In genomic region chr17:80219013-80219776, GRCh38 we compare ENCODE assay signal across 8 cellular contexts. TPM values are rescaled to one million over a fixed set of nuclear protein-coding genes. Genes with fewer than 3 reads are reported as not detected.
DNase-seq lines count a peak whose midpoint lies in the region; ATAC-seq, FAIRE-seq and TF ChIP-seq lines count a peak whose summit lies in the region.

No MANE protein-coding gene starts in this region.

- H3K4me3 ChIP-seq in A549, result peak overlapping the region; percentile 77
- H3K4me3 ChIP-seq in fibroblast of the aortic adventitia (ENCODE audit: low read depth, low read length), result peak overlapping the region; percentile 86
- peak overlapping the region; percentile 100 for H3K4me3 ChIP-seq in neural progenitor cell
- peak overlapping the region; percentile 69 to 95 (median 89) for H3K4me3 ChIP-seq in subcutaneous abdominal adipose tissue (ENCODE audit: low read depth in 1 of 5, low read length in 5 of 5)

- H3K79me2 ChIP-seq in neural progenitor cell (ENCODE audit: low read depth), result peaks cover 15% of the 10 kb centered on the region

- H2AFZ ChIP-seq in neural progenitor cell (replicated peaks), result no peak overlapping the region

- peaks cover 20% of the 10 kb centered on the region for H3K4me1 Mint-ChIP-seq in activated T-helper 1 cell treated with anti-CD3 and anti-CD28 coated beads, Interleukin-12 subunit alpha, Interleukin-12 subunit beta, Interleukin-2, Interleukin-4 antibody, amounts not matched to agents 30 ng/mL and 10 ng/mL and 1 ng/mL, durations not matched to agents 14 hours and 24 hours and 36 hours (ENCODE audit: low read depth)
- H3K4me1 Mint-ChIP-seq in neural progenitor cell, result peaks cover 29% of the 10 kb centered on the region

- H3K4me1 ChIP-seq in A549 (peaks cover 11% of the 10 kb centered on the region), neural progenitor cell (peaks cover 18% of the 10 kb centered on the region), subcutaneous abdominal adipose tissue (ENCODE audit: control insufficient read depth in 5 of 5, insufficient read depth in 5 of 5, low read length in 5 of 5) (peaks cover 4 to 28% (median 22%) of the 10 kb centered on the region in 5 donors)

- POLR2A ChIA-PET in A549 (lab: Yijun Ruan, JAX), result interaction anchor here (0.6 kb wide), 1 partner anchor 118 kb away, joined by 6 read pairs; the partner anchor contains the start of gene GAA

- CTCF ChIA-PET in A549 (lab: Yijun Ruan, JAX), result interaction anchor here (1.0 to 2.0 kb wide), 4 partner anchors 10 to 35 kb away, joined by 3 to 7 read pairs (median 6); no protein-coding TSS in a partner anchor

- peaks cover 4% of the 10 kb centered on the region for H4K20me1 ChIP-seq in neural progenitor cell (ENCODE audit: low read depth)

- H3K36me3 ChIP-seq in neural progenitor cell (no peaks in the 10 kb centered on the region), subcutaneous abdominal adipose tissue (ENCODE audit: control insufficient read depth in 5 of 5, insufficient read depth in 5 of 5, low read length in 5 of 5) (peaks cover 0 to 45% (median 28%) of the 10 kb centered on the region in 5 donors)

- H3K27ac ChIP-seq in A549, result peak overlapping the region; percentile 86 to 97
- no peak overlapping the region for H3K27ac ChIP-seq in neural progenitor cell
- peak overlapping the region; percentile 83 for H3K27ac ChIP-seq in subcutaneous abdominal adipose tissue (ENCODE audit: low read depth, low read length)

- no peaks in the 10 kb centered on the region for H3K9me3 ChIP-seq in A549
- H3K9me3 ChIP-seq in neural progenitor cell (ENCODE audit: low read depth), result no peaks in the 10 kb centered on the region
- H3K9me3 ChIP-seq in subcutaneous abdominal adipose tissue (ENCODE audit: control insufficient read depth in 5 of 5, low read length in 5 of 5), result no peaks in the 10 kb centered on the region

- DNase-seq in A549 (ENCODE audit: low read depth in 1 of 2, low spot score in 1 of 2) (peak; percentile 40 to 44), HT1080 (ENCODE audit: low read depth) (peak; percentile 91), RKO (ENCODE audit: low spot score) (peak; percentile 84), fibroblast of the aortic adventitia (ENCODE audit: low read depth) (peak; percentile 86), neural progenitor cell (ENCODE audit: low spot score) (no peak)
- DNase-seq in activated T-helper 1 cell treated with anti-CD3 and anti-CD28 coated beads, Interleukin-12 subunit alpha, Interleukin-12 subunit beta, Interleukin-2, Interleukin-4 antibody, amounts not matched to agents 30 ng/mL and 10 ng/mL and 1 ng/mL, durations not matched to agents 14 hours and 24 hours and 36 hours (ENCODE audit: low spot score), result peak; percentile 75

- ATAC-seq in A549 (peak in 1 of 2 experiments; percentile 29; a peak in 4 of 6 replicates), GM19023 (IDR thresholded peaks at IDR 0.05; ENCODE audit: unreplicated experiment) (peak; percentile 42)

- TF ChIP-seq EP300 in A549 (IDR thresholded peaks at IDR 0.05), result no peak

- TF ChIP-seq CTCF in A549 (IDR thresholded peaks at IDR 0.05) (no peak), fibroblast of the aortic adventitia (IDR thresholded peaks at IDR 0.05; ENCODE audit: insufficient read depth, low read length) (no peak), neural progenitor cell (IDR thresholded peaks at IDR 0.05) (no peak)

- H3K9ac ChIP-seq in neural progenitor cell (peak overlapping the region; percentile 66), subcutaneous abdominal adipose tissue (ENCODE audit: low read length in 5 of 5) (peak overlapping the region; percentile 26 to 96 (median 83))

- intact Hi-C loops in activated T-helper 1 cell treated with anti-CD3 and anti-CD28 coated beads, Interleukin-12 subunit alpha, Interleukin-12 subunit beta, Interleukin-2, Interleukin-4 antibody, amounts not matched to agents 30 ng/mL and 10 ng/mL and 1 ng/mL, durations not matched to agents 14 hours and 24 hours and 36 hours (cut with micrococcal nuclease), result loop anchor here (1.0 to 2.0 kb wide), 3 partner anchors 34 to 72 kb away; partner anchors contain the start of gene EIF4A3

- peaks cover 3% of the 10 kb centered on the region for H3F3A ChIP-seq in neural progenitor cell (ENCODE audit: low read depth)

- H3K27me3 Mint-ChIP-seq in activated T-helper 1 cell treated with anti-CD3 and anti-CD28 coated beads, Interleukin-12 subunit alpha, Interleukin-12 subunit beta, Interleukin-2, Interleukin-4 antibody, amounts not matched to agents 30 ng/mL and 10 ng/mL and 1 ng/mL, durations not matched to agents 14 hours and 24 hours and 36 hours (ENCODE audit: insufficient read depth), result no peaks in the 10 kb centered on the region
- H3K27me3 Mint-ChIP-seq in neural progenitor cell (ENCODE audit: insufficient read depth, low read depth), result peaks cover 18% of the 10 kb centered on the region

- WGBS in A549 (ENCODE audit: missing lambda C conversion rate), result 49% methylated on average over 14 of the region's 15 CpGs

- peaks cover 7% of the 10 kb centered on the region for H3K36me3 Mint-ChIP-seq in activated T-helper 1 cell treated with anti-CD3 and anti-CD28 coated beads, Interleukin-12 subunit alpha, Interleukin-12 subunit beta, Interleukin-2, Interleukin-4 antibody, amounts not matched to agents 30 ng/mL and 10 ng/mL and 1 ng/mL, durations not matched to agents 14 hours and 24 hours and 36 hours (ENCODE audit: low read depth)
- peaks cover 10% of the 10 kb centered on the region for H3K36me3 Mint-ChIP-seq in neural progenitor cell

- peak overlapping the region; percentile 85 for H3K4me3 Mint-ChIP-seq in activated T-helper 1 cell treated with anti-CD3 and anti-CD28 coated beads, Interleukin-12 subunit alpha, Interleukin-12 subunit beta, Interleukin-2, Interleukin-4 antibody, amounts not matched to agents 30 ng/mL and 10 ng/mL and 1 ng/mL, durations not matched to agents 14 hours and 24 hours and 36 hours
- peak overlapping the region; percentile 92 for H3K4me3 Mint-ChIP-seq in neural progenitor cell

- H3K27ac Mint-ChIP-seq in activated T-helper 1 cell treated with anti-CD3 and anti-CD28 coated beads, Interleukin-12 subunit alpha, Interleukin-12 subunit beta, Interleukin-2, Interleukin-4 antibody, amounts not matched to agents 30 ng/mL and 10 ng/mL and 1 ng/mL, durations not matched to agents 14 hours and 24 hours and 36 hours, result peak overlapping the region; percentile 85
- peak overlapping the region; percentile 59 for H3K27ac Mint-ChIP-seq in neural progenitor cell

- H3K27me3 ChIP-seq in neural progenitor cell, result no peaks in the 10 kb centered on the region
- no peaks in the 10 kb centered on the region for H3K27me3 ChIP-seq in subcutaneous abdominal adipose tissue (ENCODE audit: control insufficient read depth in 5 of 5, insufficient read depth in 4 of 5, low read length in 5 of 5)

- TF ChIP-seq POLR2A in A549 (IDR thresholded peaks at IDR 0.05; ENCODE audit: low read length), result no peak

- no peak for TF ChIP-seq RAD21 in A549 (conservative IDR thresholded peaks at IDR 0.05 in 1 of 2, IDR thresholded peaks at IDR 0.05 in 1 of 2)

- H3K4me2 ChIP-seq in A549, result peak overlapping the region; percentile 91
- peak overlapping the region; percentile 92 for H3K4me2 ChIP-seq in neural progenitor cell

- FAIRE-seq in A549 (lab: Jason Lieb, UNC), result no peak

- no peaks in the 10 kb centered on the region for H3K9me3 Mint-ChIP-seq in activated T-helper 1 cell treated with anti-CD3 and anti-CD28 coated beads, Interleukin-12 subunit alpha, Interleukin-12 subunit beta, Interleukin-2, Interleukin-4 antibody, amounts not matched to agents 30 ng/mL and 10 ng/mL and 1 ng/mL, durations not matched to agents 14 hours and 24 hours and 36 hours
- H3K9me3 Mint-ChIP-seq in neural progenitor cell, result no peaks in the 10 kb centered on the region

RNA-seq across cellular contexts. Expression of gene SGSH, which starts 0.9 kb away (rescaled TPM):
- polyA plus RNA-seq in A549 (2011; rRNA removed) (14.1 and 14.5 TPM in 2 replicates), A549 (2017; fragmentation: RNase III; extraction: RNeasy Plus Mini Kit Qiagen cat#74134 plus additional on column Dnase treatment) (24.0 to 26.2 TPM (median 24.7 TPM) in 3 replicates)
- polyA plus RNA-seq in A549 (2012; cell fraction: cytosol; rRNA removed), result 25.4 and 26.4 TPM in 2 replicates
- 118 and 137 TPM in 2 replicates for polyA plus RNA-seq in A549 (2012; cell fraction: nucleus; rRNA removed)
- polyA minus RNA-seq in A549 (2011; rRNA and poly(A)+ RNA removed), result 9.2 and 12.4 TPM in 2 replicates
- total RNA-seq in HT1080 (2014; rRNA removed; shearing (Covaris generic)), result 3.5 and 6.0 TPM in 2 replicates
- 12.8 and 19.3 TPM in 2 replicates for polyA plus RNA-seq in HT1080 (2015; cell fraction: cytosol; rRNA removed)
- polyA plus RNA-seq in HT1080 (2015; cell fraction: nucleus; rRNA removed), result 54.3 and 60.6 TPM in 2 replicates
- total RNA-seq in activated T-helper 1 cell treated with anti-CD3 and anti-CD28 coated beads, Interleukin-12 subunit alpha, Interleukin-12 subunit beta, Interleukin-2, Interleukin-4 antibody, amounts not matched to agents 30 ng/mL and 10 ng/mL and 1 ng/mL, durations not matched to agents 14 hours and 24 hours and 36 hours, result 20.1 and 22.2 TPM in 2 replicates
- total RNA-seq in fibroblast of the aortic adventitia (ENCODE audit: low replicate concordance) (17.6 and 80.9 TPM in 2 replicates), neural progenitor cell (ENCODE audit: low replicate concordance) (7.2 and 12.4 TPM in 2 replicates)

RNA-seq across cellular contexts. Expression of gene SLC26A11, which starts 1.0 kb away (rescaled TPM):
- polyA plus RNA-seq in A549 (2011; rRNA removed) (8.3 and 9.5 TPM in 2 replicates), A549 (2017; fragmentation: RNase III; extraction: RNeasy Plus Mini Kit Qiagen cat#74134 plus additional on column Dnase treatment) (9.1 to 13.7 TPM (median 13.1 TPM) in 3 replicates)
- polyA plus RNA-seq in A549 (2012; cell fraction: cytosol; rRNA removed), result 13.7 and 22.6 TPM in 2 replicates
- 75.4 and 89.8 TPM in 2 replicates for polyA plus RNA-seq in A549 (2012; cell fraction: nucleus; rRNA removed)
- polyA minus RNA-seq in A549 (2011; rRNA and poly(A)+ RNA removed), result 6.9 and 12.4 TPM in 2 replicates
- total RNA-seq in HT1080 (2014; rRNA removed; shearing (Covaris generic)), result 1.5 and 4.0 TPM in 2 replicates
- 1.6 and 2.4 TPM in 2 replicates for polyA plus RNA-seq in HT1080 (2015; cell fraction: cytosol; rRNA removed)
- polyA plus RNA-seq in HT1080 (2015; cell fraction: nucleus; rRNA removed), result 10.8 and 11.4 TPM in 2 replicates
- 5.5 and 5.9 TPM in 2 replicates for total RNA-seq in activated T-helper 1 cell treated with anti-CD3 and anti-CD28 coated beads, Interleukin-12 subunit alpha, Interleukin-12 subunit beta, Interleukin-2, Interleukin-4 antibody, amounts not matched to agents 30 ng/mL and 10 ng/mL and 1 ng/mL, durations not matched to agents 14 hours and 24 hours and 36 hours
- total RNA-seq in fibroblast of the aortic adventitia (ENCODE audit: low replicate concordance) (8.5 and 12.2 TPM in 2 replicates), neural progenitor cell (ENCODE audit: low replicate concordance) (7.9 and 24.1 TPM in 2 replicates)

RNA-seq across cellular contexts. Expression of gene RNF213, which starts 41.5 kb away (rescaled TPM):
- polyA plus RNA-seq in A549 (2011; rRNA removed) (127 and 182 TPM in 2 replicates), A549 (2017; fragmentation: RNase III; extraction: RNeasy Plus Mini Kit Qiagen cat#74134 plus additional on column Dnase treatment) (55.6 to 61.6 TPM (median 59.1 TPM) in 3 replicates)
- polyA plus RNA-seq in A549 (2012; cell fraction: cytosol; rRNA removed), result 64.8 and 76.2 TPM in 2 replicates
- polyA plus RNA-seq in A549 (2012; cell fraction: nucleus; rRNA removed), result 268 and 329 TPM in 2 replicates
- polyA minus RNA-seq in A549 (2011; rRNA and poly(A)+ RNA removed), result 331 and 462 TPM in 2 replicates
- total RNA-seq in HT1080 (2014; rRNA removed; shearing (Covaris generic)), result 28.6 and 28.8 TPM in 2 replicates
- polyA plus RNA-seq in HT1080 (2015; cell fraction: cytosol; rRNA removed), result 15.2 and 20.6 TPM in 2 replicates
- 98.7 and 104 TPM in 2 replicates for polyA plus RNA-seq in HT1080 (2015; cell fraction: nucleus; rRNA removed)
- total RNA-seq in activated T-helper 1 cell treated with anti-CD3 and anti-CD28 coated beads, Interleukin-12 subunit alpha, Interleukin-12 subunit beta, Interleukin-2, Interleukin-4 antibody, amounts not matched to agents 30 ng/mL and 10 ng/mL and 1 ng/mL, durations not matched to agents 14 hours and 24 hours and 36 hours, result 282 and 290 TPM in 2 replicates
- total RNA-seq in fibroblast of the aortic adventitia (ENCODE audit: low replicate concordance) (88.7 and 143 TPM in 2 replicates), neural progenitor cell (ENCODE audit: low replicate concordance) (19.8 and 23.7 TPM in 2 replicates)

RNA-seq across cellular contexts. Expression of gene CARD14, which starts 49.4 kb away (rescaled TPM):
- polyA plus RNA-seq in A549 (2011; rRNA removed) (0.11 and 0.18 TPM in 2 replicates), A549 (2017; fragmentation: RNase III; extraction: RNeasy Plus Mini Kit Qiagen cat#74134 plus additional on column Dnase treatment) (0.08 to 0.26 TPM (median 0.17 TPM) in 3 replicates)
- 0.12 and 0.18 TPM in 2 replicates for polyA plus RNA-seq in A549 (2012; cell fraction: cytosol; rRNA removed)
- polyA plus RNA-seq in A549 (2012; cell fraction: nucleus; rRNA removed), result 0.66 and 0.71 TPM in 2 replicates
- 0.15 and 0.17 TPM in 2 replicates for polyA minus RNA-seq in A549 (2011; rRNA and poly(A)+ RNA removed)
- not detected in 2 replicates for total RNA-seq in HT1080 (2014; rRNA removed; shearing (Covaris generic))
- polyA plus RNA-seq in HT1080 (2015; cell fraction: cytosol; rRNA removed), result 0.07 TPM in 1 of 2 replicates, not detected in the other
- polyA plus RNA-seq in HT1080 (2015; cell fraction: nucleus; rRNA removed), result 0.05 and 0.42 TPM in 2 replicates
- not detected in 2 replicates for total RNA-seq in activated T-helper 1 cell treated with anti-CD3 and anti-CD28 coated beads, Interleukin-12 subunit alpha, Interleukin-12 subunit beta, Interleukin-2, Interleukin-4 antibody, amounts not matched to agents 30 ng/mL and 10 ng/mL and 1 ng/mL, durations not matched to agents 14 hours and 24 hours and 36 hours
- total RNA-seq in fibroblast of the aortic adventitia (ENCODE audit: low replicate concordance) (0.09 TPM in 1 of 2 replicates, not detected in the other), neural progenitor cell (ENCODE audit: low replicate concordance) (0.56 and 0.60 TPM in 2 replicates)
